1 cellular context compared by ENCODE assay signal in genomic region chr14:67623114-67623513, GRCh38.
TF ChIP-seq lines count a peak whose summit lies in the region.

No MANE protein-coding gene starts in this region.

TF ChIP-seq in HepG2, 621 proteins besides CTCF, POLR2A, EP300 and RAD21 (continued from another document):
- TF ChIP-seq TIGD3 (CRISPR knock-in tag; IDR thresholded peaks at IDR 0.05; ENCODE audit: borderline replicate concordance) (no peak), FOXK1 (CRISPR knock-in tag; IDR thresholded peaks at IDR 0.05; ENCODE audit: borderline replicate concordance, low read depth) (peak; percentile 53; the same call in 1 of the 2 replicates), SIX1 (CRISPR knock-in tag; IDR thresholded peaks at IDR 0.05; ENCODE audit: borderline replicate concordance) (peak; percentile 92), GABPB1 (CRISPR knock-in tag; IDR thresholded peaks at IDR 0.05) (peak; percentile 37; the same call in 1 of the 2 replicates), GABPA (IDR thresholded peaks at IDR 0.05; ENCODE audit: low read depth, low read length) (no peak), GABPA (CRISPR knock-in tag; IDR thresholded peaks at IDR 0.05; ENCODE audit: low read depth) (0 out of 2 replicates have a peak, but pooled peaks have one; percentile 9), CEBPB (IDR thresholded peaks at IDR 0.05; ENCODE audit: borderline replicate concordance, low read depth, low read length) (peak; percentile 62; the same call in 1 of the 2 replicates), CREB1 (IDR thresholded peaks at IDR 0.05) (peak; percentile 44; the same call in 1 of the 2 replicates), CREB1 (CRISPR knock-in tag; IDR thresholded peaks at IDR 0.05) (peak; percentile 60), SOX6 (IDR thresholded peaks at IDR 0.05) (no peak), SOX6 (CRISPR knock-in tag; IDR thresholded peaks at IDR 0.05) (peak; percentile 88), ZNF124 (CRISPR knock-in tag; IDR thresholded peaks at IDR 0.05) (no peak), ASH2L (IDR thresholded peaks at IDR 0.05; ENCODE audit: insufficient read length, low read depth, low read length) (peak; percentile 35), CREM (IDR thresholded peaks at IDR 0.05) (peak; percentile 42; the same call in 1 of the 2 replicates), CREM (CRISPR knock-in tag; IDR thresholded peaks at IDR 0.05) (no peak), SOX13 (IDR thresholded peaks at IDR 0.05) (0 out of 2 replicates have a peak, but pooled peaks have one; percentile 24), SOX13 (CRISPR knock-in tag; conservative IDR thresholded peaks at IDR 0.05 in 1 of 2, IDR thresholded peaks at IDR 0.05 in 1 of 2) (peak in 1 of 2 experiments; percentile 79; a peak in 2 of 4 replicates), ZNF503 (CRISPR knock-in tag; IDR thresholded peaks at IDR 0.05) (no peak), ATF1 (CRISPR knock-in tag; IDR thresholded peaks at IDR 0.05) (0 out of 2 replicates have a peak, but pooled peaks have one; percentile 12), PHF21A (CRISPR knock-in tag; IDR thresholded peaks at IDR 0.05) (peak; percentile 49; the same call in 1 of the 2 replicates)
